ENCODE assay signal across 1 cellular context in the genomic region with DNA sequence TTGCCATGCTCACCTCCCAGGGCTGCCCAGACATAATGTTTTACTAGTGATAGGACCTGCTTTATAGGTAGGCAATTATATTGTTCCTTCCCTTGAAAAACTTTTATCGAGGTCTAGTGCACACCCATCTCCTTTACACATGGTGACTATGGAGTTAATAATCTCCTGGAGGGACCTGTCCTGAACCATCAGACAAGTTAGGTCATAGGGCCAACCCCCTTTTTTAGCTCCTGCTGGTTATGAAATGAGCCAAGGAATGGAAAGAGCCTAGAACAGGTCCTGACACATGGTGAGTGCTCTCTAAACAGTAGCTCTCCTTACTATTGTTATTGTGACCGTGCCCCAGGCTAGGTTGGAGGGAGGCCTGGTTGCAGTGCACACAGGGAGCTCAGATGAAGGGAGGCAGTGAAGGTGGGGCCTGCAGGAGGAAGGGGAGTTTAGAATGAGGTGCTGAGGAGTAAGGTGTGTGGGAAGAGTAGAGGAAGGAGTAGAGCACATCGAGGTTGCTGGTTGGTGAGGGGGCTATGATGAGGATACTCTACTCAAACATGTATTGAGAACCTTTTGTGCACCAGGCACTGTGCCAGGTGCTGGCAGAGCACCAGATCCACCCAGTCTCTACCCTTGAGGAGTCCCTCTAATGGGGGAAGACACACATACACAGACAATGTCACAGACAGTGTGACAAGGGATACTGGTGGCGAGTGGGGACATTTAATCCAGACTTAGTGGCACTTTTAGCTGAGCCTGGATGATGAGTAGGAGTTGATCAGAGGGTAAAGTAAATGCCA.
TF ChIP-seq lines count a peak whose summit lies in the region.

No MANE protein-coding gene starts in this region.

TF ChIP-seq in IMR-90, 13 proteins besides CTCF, POLR2A, EP300 and RAD21:
- no peak for TF ChIP-seq MAFK (IDR thresholded peaks at IDR 0.05; ENCODE audit: low read depth, low read length)
- no peak for TF ChIP-seq RFX5 (IDR thresholded peaks at IDR 0.05; ENCODE audit: low read depth, low read length)
- no peak for TF ChIP-seq RCOR1 (IDR thresholded peaks at IDR 0.05; ENCODE audit: insufficient replicate concordance, low read length)
- no peak for TF ChIP-seq MXI1 (IDR thresholded peaks at IDR 0.05; ENCODE audit: borderline replicate concordance, low read depth, low read length)
- no peak for TF ChIP-seq NFE2L2 (IDR thresholded peaks at IDR 0.05; ENCODE audit: low read depth, low read length)
- no peak for TF ChIP-seq FOS (IDR thresholded peaks at IDR 0.05; ENCODE audit: low read depth, low read length)
TF ChIP-seq in IMR-90: peak in this region for 0.
